In genomic region chr1:81409262-81409661, GRCh38 we compare ENCODE assay signal across 21 cellular contexts.
"Had no signal": no experiment of that assay in that cellular context is flagged by ENCODE, and none has a peak within 500 bp of the region (broad histone marks: within the 10 kb centered on the region; RNA-seq: fewer than 3 reads in every experiment).

No MANE protein-coding gene starts in this region.

- H3K4me1 ChIP-seq: adrenal gland had no signal

- H3K27me3 ChIP-seq: adrenal gland, Peyer's patch had no signal

- H3K4me3 ChIP-seq: adrenal gland, K562, Peyer's patch had no signal

- H3K9me3 ChIP-seq: adrenal gland, Peyer's patch had no signal

- ATAC-seq: activated CD8-positive, alpha-beta T cell treated with anti-CD3 and anti-CD28 coated beads, Interleukin-2, amount 10 ng/mL, durations not matched to agents 7 days and 5 days; K562; WTC11 had no signal

- DNase-seq: activated CD4-positive, alpha-beta T cell treated with anti-CD3 and anti-CD28 coated beads for 48 hours; activated CD4-positive, alpha-beta T cell treated with anti-CD3 and anti-CD28 coated beads, Interleukin-2, amount 50 U/mL, for 4 hours; activated CD4-positive, CD25-positive, alpha-beta regulatory T cell treated with anti-CD3 and anti-CD28 coated beads, Interleukin-2, amount 50 U/mL, for 72 hours; activated CD8-positive, alpha-beta memory T cell treated with anti-CD3 and anti-CD28 coated beads, Interleukin-2, amount 50 U/mL, for 48 hours; activated CD8-positive, alpha-beta T cell treated with anti-CD3 and anti-CD28 coated beads, Interleukin-2, amount 10 ng/mL, durations not matched to agents 7 days and 5 days; activated naive CD4-positive, alpha-beta T cell treated with anti-CD3 and anti-CD28 coated beads, Interleukin-2, amount 50 U/mL, for 16 hours; activated naive CD8-positive, alpha-beta T cell treated with anti-CD3 and anti-CD28 coated beads, Interleukin-2, amount 10 ng/mL, durations not matched to agents 7 days and 5 days; activated T-cell treated with anti-CD3 and anti-CD28 coated beads, Interleukin-2, amount 50 U/mL, for 1 hour; adrenal gland; Karpas-422; MM.1S; NCI-H1694; NCI-H2029; NCI-H2107; NCI-H510A treated with DMSO at 0.1 percent for 48 hours; NCI-H69; Peyer's patch; SHP77 treated with DMSO at 0.1 percent for 48 hours had no signal

- H3K36me3 ChIP-seq: adrenal gland, Peyer's patch had no signal

- H3K27ac ChIP-seq: adrenal gland, Peyer's patch, RWPE1 had no signal
